Comparison of ENCODE assay signal across 8 cellular contexts in genomic region chr9:41358682-41359081, GRCh38.
DNase-seq lines count a peak whose midpoint lies in the region; ATAC-seq and TF ChIP-seq lines count a peak whose summit lies in the region.
"Not testable (repeated sequence)": the region's sequence is repeated elsewhere in the genome, so short reads cannot be mapped to it uniquely, and the experiment has no call there.

No MANE protein-coding gene starts in this region.

- peaks cover 7 to 13% (median 8%) of the 10 kb centered on the region in 3 donors for H3K27me3 Mint-ChIP-seq in immature natural killer cell (ENCODE audit: low read depth in 3 of 3)
- H3K27me3 Mint-ChIP-seq in stimulated activated memory B cell treated with anti-CD40 and anti-IgM and Interleukin-4, amounts not matched to agents 10 μg/mL and 1 μg/mL and 100 μg/mL, for 72 hours: not testable (repeated sequence)

- peak overlapping the region; percentile 61 to 99 (median 90) for H3K27ac Mint-ChIP-seq in immature natural killer cell
- peak overlapping the region; percentile 90 for H3K27ac Mint-ChIP-seq in stimulated activated memory B cell treated with anti-CD40 and anti-IgM and Interleukin-4, amounts not matched to agents 10 μg/mL and 1 μg/mL and 100 μg/mL, for 72 hours

- H3K9me3 Mint-ChIP-seq in immature natural killer cell; stimulated activated memory B cell treated with anti-CD40 and anti-IgM and Interleukin-4, amounts not matched to agents 10 μg/mL and 1 μg/mL and 100 μg/mL, for 72 hours: not testable (repeated sequence)

- peak overlapping the region; percentile 68 for H3K4me3 ChIP-seq in choroid plexus epithelial cell (ENCODE audit: low read depth, low read length)

- peak overlapping the region; percentile 96 to 100 (median 99) for H3K4me3 Mint-ChIP-seq in immature natural killer cell
- peak overlapping the region; percentile 94 for H3K4me3 Mint-ChIP-seq in stimulated activated memory B cell treated with anti-CD40 and anti-IgM and Interleukin-4, amounts not matched to agents 10 μg/mL and 1 μg/mL and 100 μg/mL, for 72 hours

- intact Hi-C loops in posterior vena cava (cut with DNase I): not testable (repeated sequence)

- peaks cover 8 to 10% of the 10 kb centered on the region in 2 donors for H3K4me1 Mint-ChIP-seq in immature natural killer cell
- H3K4me1 Mint-ChIP-seq in stimulated activated memory B cell treated with anti-CD40 and anti-IgM and Interleukin-4, amounts not matched to agents 10 μg/mL and 1 μg/mL and 100 μg/mL, for 72 hours: peaks cover 12% of the 10 kb centered on the region

- TF ChIP-seq CTCF in choroid plexus epithelial cell (conservative IDR thresholded peaks at IDR 0.05; ENCODE audit: low read depth, low read length): not testable (repeated sequence)

- not testable (repeated sequence) for H3K36me3 Mint-ChIP-seq in immature natural killer cell; stimulated activated memory B cell treated with anti-CD40 and anti-IgM and Interleukin-4, amounts not matched to agents 10 μg/mL and 1 μg/mL and 100 μg/mL, for 72 hours

- DNase-seq in COR-L47 (lab: John Stamatoyannopoulos, UW): peak; percentile 57
- peak; percentile 45 for DNase-seq in LoVo (ENCODE audit: low spot score)
- DNase-seq in RKO (ENCODE audit: low spot score): peak; percentile 60
- DNase-seq in activated CD8-positive, alpha-beta memory T cell treated with anti-CD3 and anti-CD28 coated beads, Interleukin-2, amount 50 U/mL, for 24 hours (ENCODE audit: extremely low read depth): peak; percentile 39
- peak; percentile 57 for DNase-seq in choroid plexus epithelial cell (ENCODE audit: low read depth)
- DNase-seq in immature natural killer cell: peak; percentile 82 to 89 (median 84)
- DNase-seq in posterior vena cava (ENCODE audit: low spot score): peak; percentile 94

- ATAC-seq in stimulated activated memory B cell treated with anti-CD40 and anti-IgM and Interleukin-4, amounts not matched to agents 10 μg/mL and 1 μg/mL and 100 μg/mL, for 72 hours: not testable (repeated sequence)

Comparison
In these comparisons a context has a peak if more than half of its experiments do, and no peak if none do; other contexts are left out.
1. DNase-seq: peak in every context shown above with its lines; median percentile 94 in posterior vena cava; 84 in immature natural killer cell; 60 in RKO; 57 in COR-L47; 57 in choroid plexus epithelial cell; 45 in LoVo; 39 in activated CD8-positive, alpha-beta memory T cell treated with anti-CD3 and anti-CD28 coated beads, Interleukin-2, amount 50 U/mL, for 24 hours.